1 cellular context compared by ENCODE assay signal in the genomic region with DNA sequence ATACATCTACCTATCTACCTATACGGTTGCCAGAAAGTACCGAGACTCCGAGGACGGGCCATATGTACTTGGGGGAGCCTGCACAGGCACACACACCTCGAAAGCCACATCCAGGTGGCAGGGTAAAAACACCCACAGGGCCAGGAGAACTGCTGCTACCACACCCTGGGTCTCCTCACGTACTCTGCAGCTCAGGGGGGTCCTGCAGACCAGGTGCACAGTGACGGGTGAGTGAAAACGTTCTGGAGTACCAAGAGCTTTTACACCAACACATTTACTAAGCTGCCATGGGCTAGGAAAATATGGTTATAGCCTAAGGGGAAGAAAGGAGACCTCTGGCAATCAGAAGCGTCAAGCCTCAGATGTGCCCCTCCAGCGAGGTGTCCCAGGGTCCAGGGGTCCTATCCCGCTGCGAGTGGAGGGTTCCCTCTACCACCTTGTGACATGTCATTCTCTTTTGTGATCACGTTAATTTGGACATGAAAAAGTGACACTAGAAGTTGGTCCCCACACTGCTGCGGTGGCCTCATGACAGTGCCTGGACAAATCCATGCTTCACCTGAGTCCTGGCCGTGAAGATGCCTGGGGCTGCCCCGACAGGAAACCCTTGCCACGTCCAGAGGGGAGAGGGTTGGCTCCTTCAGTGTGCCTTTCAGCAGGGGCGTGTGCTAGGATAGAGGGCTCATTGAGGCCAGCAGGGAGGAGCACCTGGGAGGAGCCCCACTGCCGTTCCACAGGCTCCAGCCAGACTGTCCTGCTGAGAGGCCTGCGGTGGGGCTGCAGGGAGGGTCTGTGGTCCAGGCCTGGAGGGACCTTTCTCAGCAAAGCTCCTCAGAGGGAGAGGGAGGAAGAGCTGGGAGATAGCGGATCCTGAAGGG.
TF ChIP-seq lines count a peak whose summit lies in the region.

No MANE protein-coding gene starts in this region.

TF ChIP-seq in GM23338, 12 proteins besides CTCF, POLR2A, EP300 and RAD21:
- TF ChIP-seq ZNF114 (CRISPR knock-in tag; IDR thresholded peaks at IDR 0.05) = no peak
- TF ChIP-seq NANOG (IDR thresholded peaks at IDR 0.05; ENCODE audit: borderline replicate concordance) = no peak
- TF ChIP-seq ZNF331 (CRISPR knock-in tag; IDR thresholded peaks at IDR 0.05; ENCODE audit: low read depth) = no peak
- TF ChIP-seq, protein P1, sequence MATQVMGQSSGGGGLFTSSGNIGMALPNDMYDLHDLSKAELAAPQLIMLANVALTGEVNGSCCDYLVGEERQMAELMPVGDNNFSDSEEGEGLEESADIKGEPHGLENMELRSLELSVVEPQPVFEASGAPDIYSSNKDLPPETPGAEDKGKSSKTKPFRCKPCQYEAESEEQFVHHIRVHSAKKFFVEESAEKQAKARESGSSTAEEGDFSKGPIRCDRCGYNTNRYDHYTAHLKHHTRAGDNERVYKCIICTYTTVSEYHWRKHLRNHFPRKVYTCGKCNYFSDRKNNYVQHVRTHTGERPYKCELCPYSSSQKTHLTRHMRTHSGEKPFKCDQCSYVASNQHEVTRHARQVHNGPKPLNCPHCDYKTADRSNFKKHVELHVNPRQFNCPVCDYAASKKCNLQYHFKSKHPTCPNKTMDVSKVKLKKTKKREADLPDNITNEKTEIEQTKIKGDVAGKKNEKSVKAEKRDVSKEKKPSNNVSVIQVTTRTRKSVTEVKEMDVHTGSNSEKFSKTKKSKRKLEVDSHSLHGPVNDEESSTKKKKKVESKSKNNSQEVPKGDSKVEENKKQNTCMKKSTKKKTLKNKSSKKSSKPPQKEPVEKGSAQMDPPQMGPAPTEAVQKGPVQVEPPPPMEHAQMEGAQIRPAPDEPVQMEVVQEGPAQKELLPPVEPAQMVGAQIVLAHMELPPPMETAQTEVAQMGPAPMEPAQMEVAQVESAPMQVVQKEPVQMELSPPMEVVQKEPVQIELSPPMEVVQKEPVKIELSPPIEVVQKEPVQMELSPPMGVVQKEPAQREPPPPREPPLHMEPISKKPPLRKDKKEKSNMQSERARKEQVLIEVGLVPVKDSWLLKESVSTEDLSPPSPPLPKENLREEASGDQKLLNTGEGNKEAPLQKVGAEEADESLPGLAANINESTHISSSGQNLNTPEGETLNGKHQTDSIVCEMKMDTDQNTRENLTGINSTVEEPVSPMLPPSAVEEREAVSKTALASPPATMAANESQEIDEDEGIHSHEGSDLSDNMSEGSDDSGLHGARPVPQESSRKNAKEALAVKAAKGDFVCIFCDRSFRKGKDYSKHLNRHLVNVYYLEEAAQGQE (IDR thresholded peaks at IDR 0.05; ENCODE audit: unreplicated experiment) = no peak
- TF ChIP-seq EZH2 (IDR thresholded peaks at IDR 0.05; ENCODE audit: low read depth, unreplicated experiment) = no peak
- no peak for TF ChIP-seq EZH2phosphoT487 (IDR thresholded peaks at IDR 0.05; ENCODE audit: unreplicated experiment)
- no peak for TF ChIP-seq JUNB (IDR thresholded peaks at IDR 0.05; ENCODE audit: unreplicated experiment)
- no peak for TF ChIP-seq STAT1 (IDR thresholded peaks at IDR 0.05; ENCODE audit: unreplicated experiment)
- TF ChIP-seq, protein P2, sequence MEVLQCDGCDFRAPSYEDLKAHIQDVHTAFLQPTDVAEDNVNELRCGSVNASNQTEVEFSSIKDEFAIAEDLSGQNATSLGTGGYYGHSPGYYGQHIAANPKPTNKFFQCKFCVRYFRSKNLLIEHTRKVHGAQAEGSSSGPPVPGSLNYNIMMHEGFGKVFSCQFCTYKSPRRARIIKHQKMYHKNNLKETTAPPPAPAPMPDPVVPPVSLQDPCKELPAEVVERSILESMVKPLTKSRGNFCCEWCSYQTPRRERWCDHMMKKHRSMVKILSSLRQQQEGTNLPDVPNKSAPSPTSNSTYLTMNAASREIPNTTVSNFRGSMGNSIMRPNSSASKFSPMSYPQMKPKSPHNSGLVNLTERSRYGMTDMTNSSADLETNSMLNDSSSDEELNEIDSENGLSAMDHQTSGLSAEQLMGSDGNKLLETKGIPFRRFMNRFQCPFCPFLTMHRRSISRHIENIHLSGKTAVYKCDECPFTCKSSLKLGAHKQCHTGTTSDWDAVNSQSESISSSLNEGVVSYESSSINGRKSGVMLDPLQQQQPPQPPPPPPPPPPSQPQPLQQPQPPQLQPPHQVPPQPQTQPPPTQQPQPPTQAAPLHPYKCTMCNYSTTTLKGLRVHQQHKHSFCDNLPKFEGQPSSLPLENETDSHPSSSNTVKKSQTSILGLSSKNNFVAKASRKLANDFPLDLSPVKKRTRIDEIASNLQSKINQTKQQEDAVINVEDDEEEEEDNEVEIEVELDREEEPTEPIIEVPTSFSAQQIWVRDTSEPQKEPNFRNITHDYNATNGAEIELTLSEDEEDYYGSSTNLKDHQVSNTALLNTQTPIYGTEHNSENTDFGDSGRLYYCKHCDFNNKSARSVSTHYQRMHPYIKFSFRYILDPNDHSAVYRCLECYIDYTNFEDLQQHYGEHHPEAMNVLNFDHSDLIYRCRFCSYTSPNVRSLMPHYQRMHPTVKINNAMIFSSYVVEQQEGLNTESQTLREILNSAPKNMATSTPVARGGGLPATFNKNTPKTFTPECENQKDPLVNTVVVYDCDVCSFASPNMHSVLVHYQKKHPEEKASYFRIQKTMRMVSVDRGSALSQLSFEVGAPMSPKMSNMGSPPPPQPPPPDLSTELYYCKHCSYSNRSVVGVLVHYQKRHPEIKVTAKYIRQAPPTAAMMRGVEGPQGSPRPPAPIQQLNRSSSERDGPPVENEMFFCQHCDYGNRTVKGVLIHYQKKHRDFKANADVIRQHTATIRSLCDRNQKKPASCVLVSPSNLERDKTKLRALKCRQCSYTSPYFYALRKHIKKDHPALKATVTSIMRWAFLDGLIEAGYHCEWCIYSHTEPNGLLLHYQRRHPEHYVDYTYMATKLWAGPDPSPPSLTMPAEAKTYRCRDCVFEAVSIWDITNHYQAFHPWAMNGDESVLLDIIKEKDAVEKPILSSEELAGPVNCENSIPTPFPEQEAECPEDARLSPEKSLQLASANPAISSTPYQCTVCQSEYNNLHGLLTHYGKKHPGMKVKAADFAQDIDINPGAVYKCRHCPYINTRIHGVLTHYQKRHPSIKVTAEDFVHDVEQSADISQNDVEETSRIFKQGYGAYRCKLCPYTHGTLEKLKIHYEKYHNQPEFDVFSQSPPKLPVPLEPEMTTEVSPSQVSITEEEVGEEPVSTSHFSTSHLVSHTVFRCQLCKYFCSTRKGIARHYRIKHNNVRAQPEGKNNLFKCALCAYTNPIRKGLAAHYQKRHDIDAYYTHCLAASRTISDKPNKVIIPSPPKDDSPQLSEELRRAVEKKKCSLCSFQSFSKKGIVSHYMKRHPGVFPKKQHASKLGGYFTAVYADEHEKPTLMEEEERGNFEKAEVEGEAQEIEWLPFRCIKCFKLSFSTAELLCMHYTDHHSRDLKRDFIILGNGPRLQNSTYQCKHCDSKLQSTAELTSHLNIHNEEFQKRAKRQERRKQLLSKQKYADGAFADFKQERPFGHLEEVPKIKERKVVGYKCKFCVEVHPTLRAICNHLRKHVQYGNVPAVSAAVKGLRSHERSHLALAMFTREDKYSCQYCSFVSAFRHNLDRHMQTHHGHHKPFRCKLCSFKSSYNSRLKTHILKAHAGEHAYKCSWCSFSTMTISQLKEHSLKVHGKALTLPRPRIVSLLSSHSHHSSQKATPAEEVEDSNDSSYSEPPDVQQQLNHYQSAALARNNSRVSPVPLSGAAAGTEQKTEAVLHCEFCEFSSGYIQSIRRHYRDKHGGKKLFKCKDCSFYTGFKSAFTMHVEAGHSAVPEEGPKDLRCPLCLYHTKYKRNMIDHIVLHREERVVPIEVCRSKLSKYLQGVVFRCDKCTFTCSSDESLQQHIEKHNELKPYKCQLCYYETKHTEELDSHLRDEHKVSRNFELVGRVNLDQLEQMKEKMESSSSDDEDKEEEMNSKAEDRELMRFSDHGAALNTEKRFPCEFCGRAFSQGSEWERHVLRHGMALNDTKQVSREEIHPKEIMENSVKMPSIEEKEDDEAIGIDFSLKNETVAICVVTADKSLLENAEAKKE (CRISPR knock-in tag; IDR thresholded peaks at IDR 0.05) = no peak
- TF ChIP-seq CREB1 (CRISPR knock-in tag; IDR thresholded peaks at IDR 0.05; ENCODE audit: low read depth) = no peak
- TF ChIP-seq POLR2AphosphoS5 (IDR thresholded peaks at IDR 0.05; ENCODE audit: low read depth) = no peak
- TF ChIP-seq, protein P3, sequence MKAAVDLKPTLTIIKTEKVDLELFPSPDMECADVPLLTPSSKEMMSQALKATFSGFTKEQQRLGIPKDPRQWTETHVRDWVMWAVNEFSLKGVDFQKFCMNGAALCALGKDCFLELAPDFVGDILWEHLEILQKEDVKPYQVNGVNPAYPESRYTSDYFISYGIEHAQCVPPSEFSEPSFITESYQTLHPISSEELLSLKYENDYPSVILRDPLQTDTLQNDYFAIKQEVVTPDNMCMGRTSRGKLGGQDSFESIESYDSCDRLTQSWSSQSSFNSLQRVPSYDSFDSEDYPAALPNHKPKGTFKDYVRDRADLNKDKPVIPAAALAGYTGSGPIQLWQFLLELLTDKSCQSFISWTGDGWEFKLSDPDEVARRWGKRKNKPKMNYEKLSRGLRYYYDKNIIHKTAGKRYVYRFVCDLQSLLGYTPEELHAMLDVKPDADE (IDR thresholded peaks at IDR 0.05) = no peak
